17 cellular contexts compared by ENCODE assay signal in genomic region chr22:39979048-39979447, GRCh38. TPM values are rescaled to one million over a fixed set of nuclear protein-coding genes. Genes with fewer than 3 reads are reported as not detected.
DNase-seq lines count a peak whose midpoint lies in the region; ATAC-seq lines count a peak whose summit lies in the region.
"Had no signal": no experiment of that assay in that cellular context is flagged by ENCODE, and none has a peak within 500 bp of the region (broad histone marks: within the 10 kb centered on the region; RNA-seq: fewer than 3 reads in every experiment).

No MANE protein-coding gene starts in this region.

- ATAC-seq in activated T-cell treated with anti-CD3 and anti-CD28 coated beads, Interleukin-2, amount 50 U/mL, for 4 hours, result peak; percentile 57 to 71
- ATAC-seq in activated naive CD8-positive, alpha-beta T cell treated with anti-CD3 and anti-CD28 coated beads, Interleukin-2, amount 50 U/mL, for 24 hours, result peak; percentile 76
- ATAC-seq in GM19395 (IDR thresholded peaks at IDR 0.05; ENCODE audit: unreplicated experiment), result no peak
- no peak for ATAC-seq in HG03442 (IDR thresholded peaks at IDR 0.05; ENCODE audit: unreplicated experiment)

- H3K27me3 Mint-ChIP-seq in activated T-cell treated with anti-CD3 and anti-CD28 coated beads, Interleukin-2, amount 50 U/mL, for 4 hours (ENCODE audit: low read depth), result no peaks in the 10 kb centered on the region
- no peaks in the 10 kb centered on the region for H3K27me3 Mint-ChIP-seq in activated naive CD8-positive, alpha-beta T cell treated with anti-CD3 and anti-CD28 coated beads, Interleukin-2, amount 50 U/mL, for 24 hours
- no peaks in the 10 kb centered on the region for H3K27me3 Mint-ChIP-seq in stimulated activated naive CD8-positive, alpha-beta T cell treated with anti-CD3 and anti-CD28 coated beads, Interleukin-15, Interleukin-2, amounts not matched to agents 100 ng/mL and 50 ng/mL, for 24 hours

- H3K36me3 Mint-ChIP-seq in activated T-cell treated with anti-CD3 and anti-CD28 coated beads, Interleukin-2, amount 50 U/mL, for 4 hours (ENCODE audit: insufficient read depth), result peaks cover 17% of the 10 kb centered on the region
- peaks cover 12% of the 10 kb centered on the region for H3K36me3 Mint-ChIP-seq in activated naive CD8-positive, alpha-beta T cell treated with anti-CD3 and anti-CD28 coated beads, Interleukin-2, amount 50 U/mL, for 24 hours (ENCODE audit: low read depth)
- peaks cover 23% of the 10 kb centered on the region for H3K36me3 Mint-ChIP-seq in stimulated activated naive CD8-positive, alpha-beta T cell treated with anti-CD3 and anti-CD28 coated beads, Interleukin-15, Interleukin-2, amounts not matched to agents 100 ng/mL and 50 ng/mL, for 24 hours (ENCODE audit: low read depth)

- DNase-seq in activated T-cell treated with anti-CD3 and anti-CD28 coated beads, Interleukin-2, amount 50 U/mL, for 4 hours, result no peak
- no peak for DNase-seq in activated T-cell treated with anti-CD3 and anti-CD28 coated beads, Interleukin-2, amount 50 U/mL, for 1 hour
- DNase-seq in NCI-H69 (lab: John Stamatoyannopoulos, UW), result peak; percentile 21
- DNase-seq in activated naive CD8-positive, alpha-beta T cell treated with anti-CD3 and anti-CD28 coated beads, Interleukin-2, amount 50 U/mL, for 24 hours, result no peak
- no peak for DNase-seq in NK-92 (lab: John Stamatoyannopoulos, UW; ENCODE audit: unreplicated experiment)
- DNase-seq: DMS 273 treated with DMSO at 0.1 percent for 48 hours, GDM1, KBM-7, NCI-H1436 treated with DMSO at 0.1 percent for 48 hours, NCI-H2029 treated with DMSO at 0.1 percent for 48 hours, NCI-H510A, NCI-H82, PC-9 had no signal

- H3K27ac Mint-ChIP-seq in activated naive CD8-positive, alpha-beta T cell treated with anti-CD3 and anti-CD28 coated beads, Interleukin-2, amount 50 U/mL, for 24 hours, result peak overlapping the region; percentile 28
- peak overlapping the region; percentile 59 for H3K27ac Mint-ChIP-seq in stimulated activated naive CD8-positive, alpha-beta T cell treated with anti-CD3 and anti-CD28 coated beads, Interleukin-15, Interleukin-2, amounts not matched to agents 100 ng/mL and 50 ng/mL, for 24 hours

- peaks cover 18% of the 10 kb centered on the region for H3K4me1 Mint-ChIP-seq in activated T-cell treated with anti-CD3 and anti-CD28 coated beads, Interleukin-2, amount 50 U/mL, for 4 hours (ENCODE audit: low read depth)
- peaks cover 32% of the 10 kb centered on the region for H3K4me1 Mint-ChIP-seq in activated naive CD8-positive, alpha-beta T cell treated with anti-CD3 and anti-CD28 coated beads, Interleukin-2, amount 50 U/mL, for 24 hours
- peaks cover 29% of the 10 kb centered on the region for H3K4me1 Mint-ChIP-seq in stimulated activated naive CD8-positive, alpha-beta T cell treated with anti-CD3 and anti-CD28 coated beads, Interleukin-15, Interleukin-2, amounts not matched to agents 100 ng/mL and 50 ng/mL, for 24 hours (ENCODE audit: low read depth)

- no peak overlapping the region for H3K4me3 Mint-ChIP-seq in activated T-cell treated with anti-CD3 and anti-CD28 coated beads, Interleukin-2, amount 50 U/mL, for 4 hours
- H3K4me3 Mint-ChIP-seq in activated naive CD8-positive, alpha-beta T cell treated with anti-CD3 and anti-CD28 coated beads, Interleukin-2, amount 50 U/mL, for 24 hours, result no peak overlapping the region
- H3K4me3 Mint-ChIP-seq in stimulated activated naive CD8-positive, alpha-beta T cell treated with anti-CD3 and anti-CD28 coated beads, Interleukin-15, Interleukin-2, amounts not matched to agents 100 ng/mL and 50 ng/mL, for 24 hours, result no peak overlapping the region

- no peaks in the 10 kb centered on the region for H3K9me3 Mint-ChIP-seq in activated T-cell treated with anti-CD3 and anti-CD28 coated beads, Interleukin-2, amount 50 U/mL, for 4 hours
- no peaks in the 10 kb centered on the region for H3K9me3 Mint-ChIP-seq in activated naive CD8-positive, alpha-beta T cell treated with anti-CD3 and anti-CD28 coated beads, Interleukin-2, amount 50 U/mL, for 24 hours
- no peaks in the 10 kb centered on the region for H3K9me3 Mint-ChIP-seq in stimulated activated naive CD8-positive, alpha-beta T cell treated with anti-CD3 and anti-CD28 coated beads, Interleukin-15, Interleukin-2, amounts not matched to agents 100 ng/mL and 50 ng/mL, for 24 hours

RNA-seq across cellular contexts. Expression of gene FAM83F, which starts 15.7 kb away (rescaled TPM):
- 1 to 10 TPM; 1.4 to 2.1 (median 2.0) TPM for total RNA-seq in activated T-cell treated with anti-CD3 and anti-CD28 coated beads, Interleukin-2, amount 50 U/mL, for 4 hours

RNA-seq across cellular contexts. Expression of gene TMA7B, which starts 18.9 kb away (rescaled TPM):
- total RNA-seq in activated T-cell treated with anti-CD3 and anti-CD28 coated beads, Interleukin-2, amount 50 U/mL, for 4 hours, result under 1 TPM; 0.61 to 0.92 (median 0.76) TPM
- total RNA-seq: H1, PC-9 had no signal

Comparison
In these comparisons a context has a peak if more than half of its experiments do, and no peak if none do; other contexts are left out.
1. ATAC-seq: peak in activated T-cell treated with anti-CD3 and anti-CD28 coated beads, Interleukin-2, amount 50 U/mL, for 4 hours (2 of 2) and activated naive CD8-positive, alpha-beta T cell treated with anti-CD3 and anti-CD28 coated beads, Interleukin-2, amount 50 U/mL, for 24 hours (single experiment); none in GM19395 (single experiment) and HG03442 (single experiment).